ENCODE assay signal across 13 cellular contexts in genomic region chr13:75395056-75395455, GRCh38.
DNase-seq lines count a peak whose midpoint lies in the region; ATAC-seq and TF ChIP-seq lines count a peak whose summit lies in the region.
"Had no signal": no experiment of that assay in that cellular context is flagged by ENCODE, and none has a peak within 500 bp of the region (broad histone marks: within the 10 kb centered on the region; RNA-seq: fewer than 3 reads in every experiment).

No MANE protein-coding gene starts in this region.

- peak; percentile 61 to 87 for DNase-seq in NOMO-1 (lab: John Stamatoyannopoulos, UW; ENCODE audit: unreplicated experiment in 2 of 2)
- DNase-seq in nephron progenitor cell = no peak
- no peak for DNase-seq in RPMI8226
- no peak for DNase-seq in lower lobe of right lung
- DNase-seq: activated CD4-positive, alpha-beta memory T cell treated with anti-CD3 and anti-CD28 coated beads for 36 hours; activated naive CD4-positive, alpha-beta T cell treated with anti-CD3 and anti-CD28 coated beads, Interleukin-2, amount 10 ng/mL, durations not matched to agents 7 days and 5 days; CD4-positive, alpha-beta T cell; NCI-H2171; T-helper 17 cell had no signal

- no peaks in the 10 kb centered on the region for H3K4me1 ChIP-seq in lower lobe of right lung

- H3K4me3 Mint-ChIP-seq in nephron progenitor cell = no peak overlapping the region
- H3K4me3 Mint-ChIP-seq: activated CD4-positive, alpha-beta memory T cell treated with anti-CD3 and anti-CD28 coated beads for 36 hours; activated naive CD4-positive, alpha-beta T cell treated with anti-CD3 and anti-CD28 coated beads, Interleukin-2, amount 10 ng/mL, durations not matched to agents 7 days and 5 days; CD4-positive, alpha-beta T cell; neural crest cell; T-helper 17 cell had no signal

- peaks cover 21% of the 10 kb centered on the region for H3K36me3 Mint-ChIP-seq in nephron progenitor cell (ENCODE audit: low read depth)
- H3K36me3 Mint-ChIP-seq: activated CD4-positive, alpha-beta memory T cell treated with anti-CD3 and anti-CD28 coated beads for 36 hours; activated naive CD4-positive, alpha-beta T cell treated with anti-CD3 and anti-CD28 coated beads, Interleukin-2, amount 10 ng/mL, durations not matched to agents 7 days and 5 days had no signal

- H3K27me3 Mint-ChIP-seq in nephron progenitor cell (ENCODE audit: low read depth, poor library complexity) = peaks cover 3% of the 10 kb centered on the region
- H3K27me3 Mint-ChIP-seq: activated CD4-positive, alpha-beta memory T cell treated with anti-CD3 and anti-CD28 coated beads for 36 hours; activated naive CD4-positive, alpha-beta T cell treated with anti-CD3 and anti-CD28 coated beads, Interleukin-2, amount 10 ng/mL, durations not matched to agents 7 days and 5 days; CD4-positive, alpha-beta T cell had no signal

- H3K9me3 Mint-ChIP-seq in nephron progenitor cell = peaks cover 31% of the 10 kb centered on the region
- H3K9me3 Mint-ChIP-seq: activated CD4-positive, alpha-beta memory T cell treated with anti-CD3 and anti-CD28 coated beads for 36 hours had no signal

- peak; percentile 73 for ATAC-seq in GM18907 (IDR thresholded peaks at IDR 0.05; ENCODE audit: unreplicated experiment)
- peak; percentile 58 for ATAC-seq in HG02885 (IDR thresholded peaks at IDR 0.05; ENCODE audit: poor library complexity, unreplicated experiment)
- no peak for ATAC-seq in lower lobe of right lung
- no peak for ATAC-seq in HG03039 (IDR thresholded peaks at IDR 0.05; ENCODE audit: unreplicated experiment)
- ATAC-seq: T-helper 17 cell had no signal

- no peak overlapping the region for H3K4me3 ChIP-seq in lower lobe of right lung

- no peak for TF ChIP-seq CTCF in nephron progenitor cell (IDR thresholded peaks at IDR 0.05)
- no peak for TF ChIP-seq CTCF in lower lobe of right lung (IDR thresholded peaks at IDR 0.05)

- peak overlapping the region; percentile 21 for H3K27ac Mint-ChIP-seq in nephron progenitor cell
- H3K27ac Mint-ChIP-seq: activated CD4-positive, alpha-beta memory T cell treated with anti-CD3 and anti-CD28 coated beads for 36 hours; activated naive CD4-positive, alpha-beta T cell treated with anti-CD3 and anti-CD28 coated beads, Interleukin-2, amount 10 ng/mL, durations not matched to agents 7 days and 5 days; CD4-positive, alpha-beta T cell; T-helper 17 cell had no signal

- H3K27me3 ChIP-seq in lower lobe of right lung (ENCODE audit: low read depth) = no peaks in the 10 kb centered on the region

- H3K36me3 ChIP-seq in lower lobe of right lung = no peaks in the 10 kb centered on the region

- no peak overlapping the region for H3K27ac ChIP-seq in lower lobe of right lung

- intact Hi-C loops in lower lobe of right lung (cut with DNase I) = no loop called here

- no peaks in the 10 kb centered on the region for H3K4me1 Mint-ChIP-seq in nephron progenitor cell
- H3K4me1 Mint-ChIP-seq: activated naive CD4-positive, alpha-beta T cell treated with anti-CD3 and anti-CD28 coated beads, Interleukin-2, amount 10 ng/mL, durations not matched to agents 7 days and 5 days; neural crest cell; T-helper 17 cell had no signal

- H3K9me3 ChIP-seq in lower lobe of right lung = no peaks in the 10 kb centered on the region

Comparison
In these comparisons a context has a peak if more than half of its experiments do, and no peak if none do; other contexts are left out.
1. ATAC-seq: peak in GM18907 (single experiment) and HG02885 (single experiment); none in lower lobe of right lung (0 of 2) and HG03039 (single experiment).
2. DNase-seq: peak in NOMO-1 (2 of 2); none in nephron progenitor cell (single experiment), RPMI8226 (single experiment) and lower lobe of right lung (single experiment).